In genomic region chr20:33674294-33675126, GRCh38 we compare ENCODE assay signal across 8 cellular contexts. TPM values are rescaled to one million over a fixed set of nuclear protein-coding genes. Genes with fewer than 3 reads are reported as not detected.
A peak's percentile ranks its signal among the peaks of the same experiment; 100 is the strongest.
DNase-seq lines count a peak whose midpoint lies in the region; ATAC-seq and TF ChIP-seq lines count a peak whose summit lies in the region.

Gene NECAB3, minus strand, starts transcription at chr20:33674428. Its CDS starts 76 bp downstream, at chr20:33674352.

- H4K20me1 ChIP-seq in DOHH2 (ENCODE audit: control insufficient read depth, insufficient read depth, low read depth, low read length) (peaks cover 7% of the 10 kb centered on the region; the same call in 1 of the 2 replicates), GM23248 (ENCODE audit: insufficient read depth) (no peaks in the 10 kb centered on the region)

- H3K9me2 ChIP-seq in DOHH2 (replicated peaks; ENCODE audit: control insufficient read depth, low read length), result no peaks in the 10 kb centered on the region
- no peaks in the 10 kb centered on the region for H3K9me2 ChIP-seq in GM23248 (ENCODE audit: insufficient read depth)

- peaks cover 37% of the 10 kb centered on the region for H3F3A ChIP-seq in DOHH2 (ENCODE audit: control insufficient read depth, insufficient read depth)
- H3F3A ChIP-seq in GM23248 (ENCODE audit: insufficient read depth), result peaks cover 14% of the 10 kb centered on the region

- no peaks in the 10 kb centered on the region for H3K9me3 ChIP-seq in DOHH2 (ENCODE audit: control insufficient read depth, insufficient read depth, low read length)
- H3K9me3 ChIP-seq in GM23248 (ENCODE audit: low read depth), result no peaks in the 10 kb centered on the region

- no peaks in the 10 kb centered on the region for H3K27me3 ChIP-seq in DOHH2 (ENCODE audit: control insufficient read depth, low read length)
- H3K27me3 ChIP-seq in GM23248 (replicated peaks; ENCODE audit: insufficient read depth), result no peaks in the 10 kb centered on the region

- peak within 1 kb of the TSS; percentile 96 for H2AFZ ChIP-seq in GM23248

- in situ Hi-C loops in GM23248 (cut with MboI), result no loop called here
- in situ Hi-C loops in astrocyte of the spinal cord (cut with HindIII; ENCODE audit: low sequenced_read_pairs), result no loop called here

- 3 to 5% methylated on average over 29 to 42 of the region's 73 CpGs for WGBS in GM23248 (ENCODE audit: low coverage in 1 of 2, low lambda C conversion rate in 2 of 2, missing lambda C conversion rate in 2 of 2), 2 experiments

- no peak for TF ChIP-seq CTCF in DOHH2 (IDR thresholded peaks at IDR 0.05; ENCODE audit: low read depth, low read length, poor library complexity, severe bottlenecking)
- no peak for TF ChIP-seq CTCF in astrocyte of the spinal cord (IDR thresholded peaks at IDR 0.05; ENCODE audit: low read depth, low read length)

- H3K79me2 ChIP-seq in DOHH2 (ENCODE audit: control insufficient read depth, low read length) (peaks cover 16% of the 10 kb centered on the region), GM23248 (ENCODE audit: insufficient read depth) (peaks cover 21% of the 10 kb centered on the region)

- peak within 1 kb of the TSS; percentile 84 for H3K9ac ChIP-seq in GM23248

- DNase-seq in GM23248, result peak; percentile 91
- peak; percentile 69 for DNase-seq in NCI-H1092 (lab: John Stamatoyannopoulos, UW)
- DNase-seq in T-helper 1 cell, result peak; percentile 43 to 66 (median 48)
- DNase-seq in astrocyte of the spinal cord (ENCODE audit: low read depth, low spot score), result peak; percentile 54
- peak; percentile 68 to 76 for DNase-seq in hippocampal formation (lab: John Stamatoyannopoulos, UW)
- no peak for DNase-seq in pulmonary artery endothelial cell (ENCODE audit: low read depth, low spot score)

- peak within 1 kb of the TSS; percentile 40 for H3K27ac ChIP-seq in DOHH2 (ENCODE audit: low read depth, low read length)
- H3K27ac ChIP-seq in GM23248, result peak within 1 kb of the TSS; percentile 59

- no peak for ATAC-seq in HG02938 (IDR thresholded peaks at IDR 0.05; ENCODE audit: unreplicated experiment)

- peak within 1 kb of the TSS; percentile 84 for H3K4me3 ChIP-seq in DOHH2 (ENCODE audit: low read length)
- peak within 1 kb of the TSS; percentile 81 for H3K4me3 ChIP-seq in GM23248
- peak within 1 kb of the TSS; percentile 71 for H3K4me3 ChIP-seq in astrocyte of the spinal cord (ENCODE audit: low read depth, low read length)

- peaks cover 49% of the 10 kb centered on the region for H3K36me3 ChIP-seq in DOHH2 (ENCODE audit: control insufficient read depth, low read length)
- H3K36me3 ChIP-seq in GM23248 (ENCODE audit: low read depth), result no peaks in the 10 kb centered on the region

- H3K4me2 ChIP-seq in DOHH2 (ENCODE audit: low read length) (peak within 1 kb of the TSS; percentile 93), GM23248 (ENCODE audit: unreplicated experiment) (peak within 1 kb of the TSS; percentile 87)

- H3K4me1 ChIP-seq in DOHH2 (ENCODE audit: control insufficient read depth, low read length) (peaks cover 42% of the 10 kb centered on the region), GM23248 (ENCODE audit: insufficient read depth) (peaks cover 25% of the 10 kb centered on the region)

RNA-seq across cellular contexts. Expression of gene NECAB3, which starts in this region (rescaled TPM):
- total RNA-seq in GM23248 (2014; rRNA removed; shearing (Covaris generic)), result 27.1 and 27.3 TPM in 2 replicates
- polyA plus RNA-seq in GM23248 (2016; fragmentation: Nextera tagmentation; extraction: Ambion mirVana), result 11.0 and 13.4 TPM in 2 replicates
- total RNA-seq in pulmonary artery endothelial cell, result 10.9 and 16.2 TPM in 2 replicates
